ENCODE assay signal across 2 cellular contexts in genomic region chr7:73774923-73775322, GRCh38.
TF ChIP-seq lines count a peak whose summit lies in the region.

No MANE protein-coding gene starts in this region.

TF ChIP-seq in K562, 482 proteins besides CTCF, POLR2A, EP300 and RAD21 (continues in another document):
- TF ChIP-seq HDAC1 (IDR thresholded peaks at IDR 0.05) (peak in 1 of 2 experiments; percentile 30; a peak in 1 of 4 replicates), MXI1 (IDR thresholded peaks at IDR 0.05; ENCODE audit: low read depth, low read length) (no peak), FOSL1 (tag; conservative IDR thresholded peaks at IDR 0.05) (peak; percentile 75), TCF15 (CRISPR knock-in tag; IDR thresholded peaks at IDR 0.05) (no peak), ZNF253 (CRISPR knock-in tag; conservative IDR thresholded peaks at IDR 0.05) (no peak), KDM1A (IDR thresholded peaks at IDR 0.05) (peak; percentile 57 to 81; a peak in 3 of 4 replicates), CREBBP (IDR thresholded peaks at IDR 0.05; ENCODE audit: low read depth, low read length) (no peak), ZNF75A (CRISPR knock-in tag; IDR thresholded peaks at IDR 0.05) (no peak), TRIM25 (IDR thresholded peaks at IDR 0.05; ENCODE audit: borderline replicate concordance) (no peak), PBX2 (CRISPR knock-in tag; IDR thresholded peaks at IDR 0.05; ENCODE audit: low read depth) (no peak), PBX2 (tag; conservative IDR thresholded peaks at IDR 0.05; ENCODE audit: low read depth) (no peak), ARID1B (IDR thresholded peaks at IDR 0.05) (peak; percentile 81), USF1 (CRISPR knock-in tag; IDR thresholded peaks at IDR 0.05) (no peak), KLF10 (CRISPR knock-in tag; IDR thresholded peaks at IDR 0.05) (no peak), HDAC2 (IDR thresholded peaks at IDR 0.05) (peak; percentile 71; the same call in 1 of the 2 replicates), PHTF2 (CRISPR knock-in tag; IDR thresholded peaks at IDR 0.05) (no peak), DACH1 (IDR thresholded peaks at IDR 0.05; ENCODE audit: partially characterized antibody) (peak; percentile 7), NFE2L1 (tag; IDR thresholded peaks at IDR 0.05; ENCODE audit: borderline replicate concordance, low read depth) (peak; percentile 97), ARID3A (IDR thresholded peaks at IDR 0.05; ENCODE audit: borderline replicate concordance, low read depth, low read length) (no peak)

TF ChIP-seq in HepG2, 621 proteins besides CTCF, POLR2A, EP300 and RAD21:
- TF ChIP-seq NFE2 (CRISPR knock-in tag; IDR thresholded peaks at IDR 0.05) (peak; percentile 35; the same call in 1 of the 2 replicates), TRIM22 (IDR thresholded peaks at IDR 0.05) (no peak), MAFG (CRISPR knock-in tag; IDR thresholded peaks at IDR 0.05) (peak; percentile 83), ZFP36 (IDR thresholded peaks at IDR 0.05; ENCODE audit: borderline replicate concordance, low read depth, low read length, partially characterized antibody) (no peak), ETV6 (CRISPR knock-in tag; conservative IDR thresholded peaks at IDR 0.05) (no peak), ATF7 (IDR thresholded peaks at IDR 0.05) (no peak), ATF7 (CRISPR knock-in tag; IDR thresholded peaks at IDR 0.05) (no peak), NFE2L2 (IDR thresholded peaks at IDR 0.05; ENCODE audit: low read length) (peak; percentile 96), MAFF (IDR thresholded peaks at IDR 0.05; ENCODE audit: low read depth, low read length) (peak; percentile 95), MAFK (conservative IDR thresholded peaks at IDR 0.05 in 1 of 2, IDR thresholded peaks at IDR 0.05 in 1 of 2; ENCODE audit: low read length in 2 of 2) (peak; percentile 96 to 97), FOXM1 (CRISPR knock-in tag; IDR thresholded peaks at IDR 0.05) (no peak), HCFC1 (IDR thresholded peaks at IDR 0.05; ENCODE audit: low read depth, low read length) (no peak), YEATS4 (CRISPR knock-in tag; IDR thresholded peaks at IDR 0.05; ENCODE audit: borderline replicate concordance) (no peak)
